21 cellular contexts compared by ENCODE assay signal in genomic region chr12:38399711-38400205, GRCh38.
"Had no signal": no experiment of that assay in that cellular context is flagged by ENCODE, and none has a peak within 500 bp of the region (broad histone marks: within the 10 kb centered on the region; RNA-seq: fewer than 3 reads in every experiment).

No MANE protein-coding gene starts in this region.

- H3K9ac ChIP-seq: parathyroid adenoma had no signal

- DNase-seq: erythroblast; foreskin melanocyte; heart left ventricle; hippocampal formation; left colon; left ventricle myocardium superior; naive thymus-derived CD8-positive, alpha-beta T cell; occipital lobe; right lobe of liver; stimulated activated CD4-positive, alpha-beta T cell treated with anti-CD3 and anti-CD28 coated beads, Interleukin-2, amount 100 ng/mL, for 24 hours; stimulated activated CD4-positive, alpha-beta T cell treated with anti-CD3 and anti-CD28 coated beads, Interleukin-4, amount 100 ng/mL, for 4 hours; stimulated activated naive B cell treated with anti-CD40 and anti-IgM and Interleukin-4, amounts not matched to agents 10 μg/mL and 1 μg/mL and 100 μg/mL, for 72 hours; stimulated activated naive CD8-positive, alpha-beta T cell treated with anti-CD3 and anti-CD28 coated beads, Interleukin-15, amount 100 ng/mL, for 72 hours; testis; upper lobe of right lung had no signal

- H3K9me3 ChIP-seq: prostate gland, right lobe of liver, testis, vagina had no signal

- H3K36me3 Mint-ChIP-seq: naive thymus-derived CD8-positive, alpha-beta T cell; stimulated activated naive B cell treated with anti-CD40 and anti-IgM and Interleukin-4, amounts not matched to agents 10 μg/mL and 1 μg/mL and 100 μg/mL, for 72 hours had no signal

- H3K36me3 ChIP-seq: heart left ventricle, prostate gland, right lobe of liver, tibial nerve, upper lobe of right lung, vagina had no signal

- H3K79me2 ChIP-seq: parathyroid adenoma had no signal

- H3K4me1 Mint-ChIP-seq: naive thymus-derived CD8-positive, alpha-beta T cell; stimulated activated naive B cell treated with anti-CD40 and anti-IgM and Interleukin-4, amounts not matched to agents 10 μg/mL and 1 μg/mL and 100 μg/mL, for 72 hours; stimulated activated naive CD8-positive, alpha-beta T cell treated with anti-CD3 and anti-CD28 coated beads, Interleukin-15, amount 100 ng/mL, for 72 hours had no signal

- H3K4me3 Mint-ChIP-seq: dendritic cell treated with granulocyte-macrophage colony-stimulating factor and Interleukin-4, amounts not matched to agents 40 ng/mL and 50 ng/mL, for 4 days; naive thymus-derived CD8-positive, alpha-beta T cell; stimulated activated naive B cell treated with anti-CD40 and anti-IgM and Interleukin-4, amounts not matched to agents 10 μg/mL and 1 μg/mL and 100 μg/mL, for 72 hours; stimulated activated naive CD8-positive, alpha-beta T cell treated with anti-CD3 and anti-CD28 coated beads, Interleukin-15, amount 100 ng/mL, for 72 hours had no signal

- H3K27me3 Mint-ChIP-seq: dendritic cell treated with granulocyte-macrophage colony-stimulating factor and Interleukin-4, amounts not matched to agents 40 ng/mL and 50 ng/mL, for 4 days; naive thymus-derived CD8-positive, alpha-beta T cell; stimulated activated naive B cell treated with anti-CD40 and anti-IgM and Interleukin-4, amounts not matched to agents 10 μg/mL and 1 μg/mL and 100 μg/mL, for 72 hours; stimulated activated naive CD8-positive, alpha-beta T cell treated with anti-CD3 and anti-CD28 coated beads, Interleukin-15, amount 100 ng/mL, for 72 hours had no signal

- H3K27ac Mint-ChIP-seq: dendritic cell treated with granulocyte-macrophage colony-stimulating factor and Interleukin-4, amounts not matched to agents 40 ng/mL and 50 ng/mL, for 4 days; naive thymus-derived CD8-positive, alpha-beta T cell; stimulated activated naive B cell treated with anti-CD40 and anti-IgM and Interleukin-4, amounts not matched to agents 10 μg/mL and 1 μg/mL and 100 μg/mL, for 72 hours; stimulated activated naive CD8-positive, alpha-beta T cell treated with anti-CD3 and anti-CD28 coated beads, Interleukin-15, amount 100 ng/mL, for 72 hours had no signal

- H3K4me1 ChIP-seq: heart left ventricle, parathyroid adenoma, prostate gland, right lobe of liver, testis, tibial nerve, upper lobe of right lung, vagina had no signal

- ATAC-seq: heart left ventricle; left colon; left ventricle myocardium superior; naive thymus-derived CD8-positive, alpha-beta T cell; right lobe of liver; stimulated activated naive B cell treated with anti-CD40 and anti-IgM and Interleukin-4, amounts not matched to agents 10 μg/mL and 1 μg/mL and 100 μg/mL, for 72 hours; stimulated activated naive CD8-positive, alpha-beta T cell treated with anti-CD3 and anti-CD28 coated beads, Interleukin-15, amount 100 ng/mL, for 72 hours; upper lobe of right lung had no signal

- H3K4me3 ChIP-seq: heart left ventricle, lung, prostate gland, right lobe of liver, testis, tibial nerve, upper lobe of right lung, vagina had no signal

- H3K27ac ChIP-seq: heart left ventricle, parathyroid adenoma, prostate gland, right lobe of liver, testis, tibial nerve, upper lobe of right lung, vagina had no signal

- H3K27me3 ChIP-seq: heart left ventricle, right lobe of liver, testis, tibial nerve, upper lobe of right lung, vagina had no signal
